ENCODE assay signal across 2 cellular contexts in genomic region chr3:63972987-63973386, GRCh38.
TF ChIP-seq lines count a peak whose summit lies in the region.

No MANE protein-coding gene starts in this region.

TF ChIP-seq in liver, 16 proteins besides CTCF, POLR2A, EP300 and RAD21:
- TF ChIP-seq YY1 (IDR thresholded peaks at IDR 0.05) (peak; percentile 48), JUND (IDR thresholded peaks at IDR 0.05) (peak in 1 of 2 donors; percentile 26), SP1 (IDR thresholded peaks at IDR 0.05) (no peak), FOXA2 (IDR thresholded peaks at IDR 0.05) (no peak), TAF1 (conservative IDR thresholded peaks at IDR 0.05) (no peak), MAX (IDR thresholded peaks at IDR 0.05) (no peak), NR2F2 (IDR thresholded peaks at IDR 0.05) (no peak), HNF4A (conservative IDR thresholded peaks at IDR 0.05) (peak; percentile 68 to 79), FOXA1 (IDR thresholded peaks at IDR 0.05) (no peak), ZBTB33 (IDR thresholded peaks at IDR 0.05) (peak; percentile 40), HNF4G (IDR thresholded peaks at IDR 0.05) (no peak), GABPA (IDR thresholded peaks at IDR 0.05 in 1 of 2, conservative IDR thresholded peaks at IDR 0.05 in 1 of 2) (no peak), RXRA (IDR thresholded peaks at IDR 0.05) (peak; percentile 45 to 85), REST (IDR thresholded peaks at IDR 0.05) (no peak), EGR1 (IDR thresholded peaks at IDR 0.05; ENCODE audit: low read depth in 2 of 2) (no peak), ATF3 (IDR thresholded peaks at IDR 0.05) (no peak)

TF ChIP-seq in HepG2, 621 proteins besides CTCF, POLR2A, EP300 and RAD21:
- TF ChIP-seq SRSF4 (IDR thresholded peaks at IDR 0.05; ENCODE audit: low read depth, low read length, poor library complexity, severe bottlenecking) = no peak
- TF ChIP-seq STAT6 (CRISPR knock-in tag; IDR thresholded peaks at IDR 0.05; ENCODE audit: borderline replicate concordance) = no peak
- TF ChIP-seq SP2 (CRISPR knock-in tag; IDR thresholded peaks at IDR 0.05) = no peak
- TF ChIP-seq TOE1 (CRISPR knock-in tag; IDR thresholded peaks at IDR 0.05) = no peak
- no peak for TF ChIP-seq ZNF576 (CRISPR knock-in tag; IDR thresholded peaks at IDR 0.05)
- no peak for TF ChIP-seq ZNF646 (CRISPR knock-in tag; IDR thresholded peaks at IDR 0.05)
- no peak for TF ChIP-seq ZC3H4 (CRISPR knock-in tag; IDR thresholded peaks at IDR 0.05; ENCODE audit: borderline replicate concordance)
- TF ChIP-seq ZHX2 (IDR thresholded peaks at IDR 0.05; ENCODE audit: low read depth) = no peak
- no peak for TF ChIP-seq ZHX2 (CRISPR knock-in tag; IDR thresholded peaks at IDR 0.05; ENCODE audit: borderline replicate concordance)
- no peak for TF ChIP-seq SSRP1 (CRISPR knock-in tag; IDR thresholded peaks at IDR 0.05)
- no peak for TF ChIP-seq REST (IDR thresholded peaks at IDR 0.05; ENCODE audit: borderline replicate concordance in 1 of 2, low read depth in 1 of 2, low read length in 2 of 2)
- no peak for TF ChIP-seq RFX1 (IDR thresholded peaks at IDR 0.05)
- TF ChIP-seq REL (CRISPR knock-in tag; conservative IDR thresholded peaks at IDR 0.05) = no peak
- no peak for TF ChIP-seq KDM5B (CRISPR knock-in tag; IDR thresholded peaks at IDR 0.05; ENCODE audit: borderline replicate concordance)
- TF ChIP-seq HINFP (CRISPR knock-in tag; IDR thresholded peaks at IDR 0.05; ENCODE audit: low read depth) = no peak
- TF ChIP-seq NFE2L1 (CRISPR knock-in tag; IDR thresholded peaks at IDR 0.05; ENCODE audit: borderline replicate concordance) = no peak
- TF ChIP-seq TRIM24 (CRISPR knock-in tag; IDR thresholded peaks at IDR 0.05) = no peak
- no peak for TF ChIP-seq MTF1 (CRISPR knock-in tag; IDR thresholded peaks at IDR 0.05)
- TF ChIP-seq MTA3 (CRISPR knock-in tag; IDR thresholded peaks at IDR 0.05) = no peak
- no peak for TF ChIP-seq NR2C2 (CRISPR knock-in tag; IDR thresholded peaks at IDR 0.05; ENCODE audit: borderline replicate concordance)
